ENCODE assay signal across 8 cellular contexts in the genomic region with DNA sequence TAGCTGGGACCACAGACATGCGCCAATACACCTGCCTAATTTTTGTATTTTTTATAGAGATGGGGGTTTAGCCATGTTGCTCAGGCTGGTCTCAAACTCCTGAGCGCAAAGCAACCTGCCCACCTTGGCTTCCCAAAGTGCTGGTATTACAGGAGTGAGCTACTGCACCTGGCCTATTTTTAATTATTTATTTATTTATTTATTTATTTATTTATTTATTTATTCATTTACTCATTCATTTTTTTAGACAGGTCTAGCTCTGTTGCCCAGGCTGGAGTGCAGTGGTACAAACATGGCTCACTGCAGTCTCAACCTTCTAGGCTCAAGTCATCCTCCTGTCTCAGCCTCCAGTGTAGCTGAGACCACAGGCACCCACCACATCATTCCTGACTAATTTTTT.
"Had no signal": no experiment of that assay in that cellular context is flagged by ENCODE, and none has a peak within 500 bp of the region (broad histone marks: within the 10 kb centered on the region; RNA-seq: fewer than 3 reads in every experiment).

No MANE protein-coding gene starts in this region.

- FAIRE-seq: G401.6, GM12878, GM12891, GM12892, GM18507, GM19239 had no signal

- ATAC-seq: GM12878 had no signal

- DNase-seq: GDM1, GF-D8 had no signal

- H3K4me3 ChIP-seq: GM12878 had no signal
